27 cellular contexts compared by ENCODE assay signal in genomic region chr15:48557335-48557734, GRCh38.
DNase-seq lines count a peak whose midpoint lies in the region; ATAC-seq and TF ChIP-seq lines count a peak whose summit lies in the region.
"Had no signal": no experiment of that assay in that cellular context is flagged by ENCODE, and none has a peak within 500 bp of the region (broad histone marks: within the 10 kb centered on the region; RNA-seq: fewer than 3 reads in every experiment).

No MANE protein-coding gene starts in this region.

- no peak overlapping the region for H2BK120ac ChIP-seq in H9 (ENCODE audit: low read depth, low read length, poor library complexity, severe bottlenecking)

- DNase-seq in Right ventricle myocardium superior = peak; percentile 56
- DNase-seq in cardiac septum (ENCODE audit: low spot score) = no peak
- DNase-seq in heart right ventricle = peak; percentile 33 to 40
- no peak for DNase-seq in omental fat pad (ENCODE audit: low spot score)
- no peak for DNase-seq in H9
- no peak for DNase-seq in ovary
- no peak for DNase-seq in CD4-positive, alpha-beta memory T cell
- DNase-seq: activated CD4-positive, alpha-beta T cell treated with anti-CD3 and anti-CD28 coated beads, Interleukin-2, amount 50 U/mL, for 1 hour; activated naive CD4-positive, alpha-beta T cell treated with anti-CD3 and anti-CD28 coated beads, Interleukin-2, amount 10 ng/mL, durations not matched to agents 7 days and 5 days; amniotic stem cell; CD8-positive, alpha-beta memory T cell; DMS 273 treated with DMSO at 0.1 percent for 48 hours; EL; NCI-H1048; NCI-H187; NCI-H524 treated with DMSO at 0.1 percent for 48 hours; PC-3; SHP77; stimulated activated naive CD8-positive, alpha-beta T cell treated with anti-CD3 and anti-CD28 coated beads, Interleukin-15, amount 100 ng/mL, for 72 hours; T1000 had no signal

- no peak overlapping the region for H4K8ac ChIP-seq in H9 (replicated peaks; ENCODE audit: insufficient read length, low read depth, low read length)

- no peaks in the 10 kb centered on the region for H3K23me2 ChIP-seq in H9 (ENCODE audit: insufficient read length, low read depth, low read length, poor library complexity, severe bottlenecking)

- H2BK12ac ChIP-seq in H9 (ENCODE audit: insufficient read length, low read depth, low read length) = no peak overlapping the region

- peaks cover 0 to 45% (median 25%) of the 10 kb centered on the region in 9 donors for H3K4me1 ChIP-seq in heart right ventricle
- no peaks in the 10 kb centered on the region for H3K4me1 ChIP-seq in H9 (ENCODE audit: insufficient read depth, low read length)
- H3K4me1 ChIP-seq in ovary (ENCODE audit: insufficient read depth) = peaks cover 13% of the 10 kb centered on the region
- H3K4me1 ChIP-seq in CD4-positive, alpha-beta memory T cell (ENCODE audit: insufficient read depth, low read length) = no peaks in the 10 kb centered on the region
- H3K4me1 ChIP-seq: prostate gland had no signal

- no peak for TF ChIP-seq EP300 in ovary (IDR thresholded peaks at IDR 0.05)

- H3K27ac Mint-ChIP-seq in H9 = no peak overlapping the region; a peak in 1 of 7 replicates
- H3K27ac Mint-ChIP-seq in CD4-positive, alpha-beta memory T cell = no peak overlapping the region
- H3K27ac Mint-ChIP-seq: activated naive CD4-positive, alpha-beta T cell treated with anti-CD3 and anti-CD28 coated beads, Interleukin-2, amount 10 ng/mL, durations not matched to agents 7 days and 5 days; B cell; CD8-positive, alpha-beta memory T cell; stimulated activated naive CD8-positive, alpha-beta T cell treated with anti-CD3 and anti-CD28 coated beads, Interleukin-15, amount 100 ng/mL, for 72 hours had no signal

- H2AFZ ChIP-seq in H9 (ENCODE audit: low read length) = no peak overlapping the region

- H3K27me3 ChIP-seq in heart right ventricle (no peaks in the 10 kb centered on the region), H9 (ENCODE audit: insufficient read depth, low read length) (no peaks in the 10 kb centered on the region), ovary (no peaks in the 10 kb centered on the region)
- no peaks in the 10 kb centered on the region for H3K27me3 ChIP-seq in CD4-positive, alpha-beta memory T cell (ENCODE audit: insufficient read depth, low read length)
- H3K27me3 ChIP-seq: cardiac muscle cell, tibial nerve had no signal

- ATAC-seq in Right ventricle myocardium superior (ENCODE audit: poor library complexity) (peak; percentile 95), heart right ventricle (peak; percentile 35 to 95 (median 81)), omental fat pad (ENCODE audit: low FRiP score) (peak; percentile 15), GM21737 (IDR thresholded peaks at IDR 0.05; ENCODE audit: unreplicated experiment) (no peak)
- ATAC-seq: PC-3; stimulated activated naive CD8-positive, alpha-beta T cell treated with anti-CD3 and anti-CD28 coated beads, Interleukin-15, amount 100 ng/mL, for 72 hours had no signal

- H3K4ac ChIP-seq in H9 (ENCODE audit: low read depth, low read length) = no peak overlapping the region

- peaks cover 15 to 16% of the 10 kb centered on the region in 2 experiments for H3K4me1 Mint-ChIP-seq in H9
- H3K4me1 Mint-ChIP-seq in CD4-positive, alpha-beta memory T cell = no peaks in the 10 kb centered on the region
- H3K4me1 Mint-ChIP-seq: activated naive CD4-positive, alpha-beta T cell treated with anti-CD3 and anti-CD28 coated beads, Interleukin-2, amount 10 ng/mL, durations not matched to agents 7 days and 5 days; B cell; CD8-positive, alpha-beta memory T cell; neural crest cell; stimulated activated naive CD8-positive, alpha-beta T cell treated with anti-CD3 and anti-CD28 coated beads, Interleukin-15, amount 100 ng/mL, for 72 hours had no signal

- no peaks in the 10 kb centered on the region for H3K27me3 Mint-ChIP-seq in H9 (ENCODE audit: low read depth)
- peaks cover 0 to 2% of the 10 kb centered on the region in 2 donors for H3K27me3 Mint-ChIP-seq in CD4-positive, alpha-beta memory T cell
- H3K27me3 Mint-ChIP-seq: stimulated activated naive CD8-positive, alpha-beta T cell treated with anti-CD3 and anti-CD28 coated beads, Interleukin-15, amount 100 ng/mL, for 72 hours had no signal

- H3K9ac ChIP-seq in H9 (ENCODE audit: extremely low read depth, insufficient read length, low read length) = no peak overlapping the region

- no peak overlapping the region for H3T11ph ChIP-seq in H9 (ENCODE audit: low read length)

- no peak overlapping the region for H2BK15ac ChIP-seq in H9 (ENCODE audit: low read depth, low read length)

- no peak overlapping the region for H3K56ac ChIP-seq in H9 (ENCODE audit: insufficient read length, low read depth, low read length)

- H3K79me1 ChIP-seq in H9 (ENCODE audit: insufficient read depth, low read depth, low read length, poor library complexity, severe bottlenecking) = no peaks in the 10 kb centered on the region

- POLR2A ChIA-PET in CD4-positive, alpha-beta memory T cell (lab: Charles Lee; ENCODE audit: partially characterized antibody) = no interaction called here

- H4K91ac ChIP-seq in H9 (ENCODE audit: insufficient read length, low read depth, low read length) = no peak overlapping the region

- 36 to 52% methylated on average over 8 of the region's 8 CpGs for WGBS in heart right ventricle, 2 donors
- WGBS in H9 (ENCODE audit: extremely low coverage, insufficient read length, low lambda C conversion rate) = no CpG with 5 or more reads among the region's 8 CpGs
- 77 to 84% (median 79%) methylated on average over 8 of the region's 8 CpGs for WGBS in ovary, 3 donors

- no peak overlapping the region for H3K4me3 ChIP-seq in heart right ventricle
- H3K4me3 ChIP-seq in ovary = no peak overlapping the region
- H3K4me3 ChIP-seq in CD4-positive, alpha-beta memory T cell (ENCODE audit: low read length in 2 of 2) = no peak overlapping the region
- H3K4me3 ChIP-seq: cardiac muscle cell, lung, prostate gland, tibial nerve had no signal

- H2BK20ac ChIP-seq in H9 (ENCODE audit: low read depth, low read length, poor library complexity, severe bottlenecking) = no peak overlapping the region

- H3K4me2 ChIP-seq in H9 (ENCODE audit: insufficient read depth, insufficient read length, low read length) = no peak overlapping the region

- no peak overlapping the region for H2BK5ac ChIP-seq in H9 (ENCODE audit: insufficient read length, low read length)

- no peaks in the 10 kb centered on the region for H3K36me3 Mint-ChIP-seq in H9 (ENCODE audit: insufficient read depth in 1 of 3, low read depth in 3 of 3)
- H3K36me3 Mint-ChIP-seq in CD4-positive, alpha-beta memory T cell = no peaks in the 10 kb centered on the region
- H3K36me3 Mint-ChIP-seq: activated naive CD4-positive, alpha-beta T cell treated with anti-CD3 and anti-CD28 coated beads, Interleukin-2, amount 10 ng/mL, durations not matched to agents 7 days and 5 days; CD8-positive, alpha-beta memory T cell had no signal

- intact Hi-C loops in Right ventricle myocardium superior (cut with DNase I) (no loop called here), cardiac septum (cut with DNase I) (no loop called here), heart right ventricle (cut with DNase I) (loop anchor here in 1 of 10 donors (10.0 kb wide), 1 partner anchor 87 kb away; the partner anchor contains the start of gene FBN1), ovary (cut with DNase I) (no loop called here)
- intact Hi-C loops in CD4-positive, alpha-beta memory T cell (cut with micrococcal nuclease) = no loop called here

- H3K9me3 ChIP-seq in heart right ventricle = no peaks in the 10 kb centered on the region
- H3K9me3 ChIP-seq in H9 (ENCODE audit: control insufficient read depth, low read depth, low read length) = no peaks in the 10 kb centered on the region
- no peaks in the 10 kb centered on the region for H3K9me3 ChIP-seq in ovary
- no peaks in the 10 kb centered on the region for H3K9me3 ChIP-seq in CD4-positive, alpha-beta memory T cell (ENCODE audit: control insufficient read depth in 1 of 2, low read length in 2 of 2)
- H3K9me3 ChIP-seq: prostate gland, tibial nerve had no signal

- no peak overlapping the region for H2AK5ac ChIP-seq in H9 (ENCODE audit: insufficient read length, low read length)

- H3K18ac ChIP-seq in H9 (ENCODE audit: insufficient read length, low read depth, low read length) = no peak overlapping the region

- no peaks in the 10 kb centered on the region for H4K20me1 ChIP-seq in H9 (ENCODE audit: control insufficient read depth, insufficient read depth, insufficient read length)

- H3K27ac ChIP-seq in heart right ventricle (peak overlapping the region in 2 of 10 donors; percentile 13 to 46), H9 (ENCODE audit: insufficient read length, low read depth, low read length) (no peak overlapping the region), ovary (no peak overlapping the region)
- H3K27ac ChIP-seq in CD4-positive, alpha-beta memory T cell (ENCODE audit: low read depth, low read length) = no peak overlapping the region
- H3K27ac ChIP-seq: cardiac muscle cell, prostate gland, tibial nerve had no signal

- H3K9me3 Mint-ChIP-seq in H9 = no peaks in the 10 kb centered on the region
- H3K9me3 Mint-ChIP-seq in CD4-positive, alpha-beta memory T cell = peaks cover 0 to 2% (median 0%) of the 10 kb centered on the region in 8 donors
- H3K9me3 Mint-ChIP-seq: activated naive CD4-positive, alpha-beta T cell treated with anti-CD3 and anti-CD28 coated beads, Interleukin-2, amount 10 ng/mL, durations not matched to agents 7 days and 5 days; CD8-positive, alpha-beta memory T cell; neural crest cell; stimulated activated naive CD8-positive, alpha-beta T cell treated with anti-CD3 and anti-CD28 coated beads, Interleukin-15, amount 100 ng/mL, for 72 hours had no signal

- TF ChIP-seq CTCF in heart right ventricle (IDR thresholded peaks at IDR 0.05) = no peak
- no peak for TF ChIP-seq CTCF in omental fat pad (IDR thresholded peaks at IDR 0.05)
- no peak for TF ChIP-seq CTCF in H9 (conservative IDR thresholded peaks at IDR 0.05)
- no peak for TF ChIP-seq CTCF in ovary (IDR thresholded peaks at IDR 0.05)

- no peak overlapping the region for H3K23ac ChIP-seq in H9 (ENCODE audit: insufficient read length, low read depth, low read length)

- H3K14ac ChIP-seq in H9 (ENCODE audit: insufficient read depth, low read length) = no peak overlapping the region

- CTCF ChIA-PET in CD4-positive, alpha-beta memory T cell (lab: Charles Lee; ENCODE audit: partially characterized antibody) = no interaction called here

- no peaks in the 10 kb centered on the region for H3K79me2 ChIP-seq in H9 (ENCODE audit: insufficient read depth, low read length)

- H4K5ac ChIP-seq in H9 (ENCODE audit: insufficient read length, low read depth, low read length) = no peak overlapping the region

- peaks cover 0 to 8% (median 0%) of the 10 kb centered on the region in 9 donors for H3K36me3 ChIP-seq in heart right ventricle
- H3K36me3 ChIP-seq in ovary = no peaks in the 10 kb centered on the region
- H3K36me3 ChIP-seq in CD4-positive, alpha-beta memory T cell (ENCODE audit: insufficient read depth, low read length) = no peaks in the 10 kb centered on the region
- H3K36me3 ChIP-seq: cardiac muscle cell, prostate gland, tibial nerve had no signal

- TF ChIP-seq POLR2A in ovary (IDR thresholded peaks at IDR 0.05) = no peak

- H3K4me3 Mint-ChIP-seq in H9 = no peak overlapping the region
- no peak overlapping the region for H3K4me3 Mint-ChIP-seq in CD4-positive, alpha-beta memory T cell
- H3K4me3 Mint-ChIP-seq: activated naive CD4-positive, alpha-beta T cell treated with anti-CD3 and anti-CD28 coated beads, Interleukin-2, amount 10 ng/mL, durations not matched to agents 7 days and 5 days; B cell; CD8-positive, alpha-beta memory T cell; neural crest cell; stimulated activated naive CD8-positive, alpha-beta T cell treated with anti-CD3 and anti-CD28 coated beads, Interleukin-15, amount 100 ng/mL, for 72 hours had no signal

Comparison
In these comparisons a context has a peak if more than half of its experiments do, and no peak if none do; other contexts are left out.
1. DNase-seq: peak in Right ventricle myocardium superior (single experiment) and heart right ventricle (2 of 2); none in cardiac septum (single experiment), omental fat pad (single experiment), H9 (single experiment), ovary (0 of 5) and CD4-positive, alpha-beta memory T cell (0 of 5).